In genomic region chr5:55591671-55592070, GRCh38 we compare ENCODE assay signal across 16 cellular contexts. TPM values are rescaled to one million over a fixed set of nuclear protein-coding genes. Genes with fewer than 3 reads are reported as not detected.
DNase-seq lines count a peak whose midpoint lies in the region; ATAC-seq and TF ChIP-seq lines count a peak whose summit lies in the region.
"Had no signal": no experiment of that assay in that cellular context is flagged by ENCODE, and none has a peak within 500 bp of the region (broad histone marks: within the 10 kb centered on the region; RNA-seq: fewer than 3 reads in every experiment).

No MANE protein-coding gene starts in this region.

- TF ChIP-seq CTCF in Loucy (conservative IDR thresholded peaks at IDR 0.05; ENCODE audit: low read length) (no peak), brain microvascular endothelial cell (IDR thresholded peaks at IDR 0.05; ENCODE audit: low read depth, low read length, missing control alignments) (no peak), right lobe of liver (IDR thresholded peaks at IDR 0.05) (no peak)

- H3K4me3 ChIP-seq in Loucy (ENCODE audit: low read length, poor library complexity, severe bottlenecking) (no peak overlapping the region), brain microvascular endothelial cell (ENCODE audit: low read depth, low read length) (no peak overlapping the region), right lobe of liver (no peak overlapping the region)
- H3K4me3 ChIP-seq: lower lobe of right lung, ovary had no signal

- H3K4me1 Mint-ChIP-seq in activated T-cell treated with anti-CD3 and anti-CD28 coated beads, Interleukin-2, amount 50 U/mL, for 24 hours (ENCODE audit: low read depth) = peaks cover 20% of the 10 kb centered on the region

- intact Hi-C loops in right lobe of liver (cut with DNase I) = no loop called here

- no peak for DNase-seq in activated T-cell treated with anti-CD3 and anti-CD28 coated beads, Interleukin-2, amount 50 U/mL, for 24 hours
- DNase-seq in activated T-cell treated with anti-CD3 and anti-CD28 coated beads for 4 hours (no peak), brain microvascular endothelial cell (peak; percentile 24), right lobe of liver (no peak), NCI-H446 (lab: John Stamatoyannopoulos, UW) (no peak), caudate nucleus (lab: John Stamatoyannopoulos, UW) (no peak)
- DNase-seq in activated CD4-positive, CD25-positive, alpha-beta regulatory T cell (lab: John Stamatoyannopoulos, UW) = no peak
- DNase-seq: activated CD4-positive, alpha-beta T cell treated with anti-CD3 and anti-CD28 coated beads for 1 hour; activated CD8-positive, alpha-beta memory T cell treated with anti-CD3 and anti-CD28 coated beads, Interleukin-2, amount 50 U/mL, for 48 hours; lower lobe of right lung; NCI-H187; NCI-H446 treated with DMSO at 0.1 percent for 48 hours; ovary; stimulated activated CD4-positive, alpha-beta T cell treated with anti-CD3 and anti-CD28 coated beads, Interleukin-4, amount 100 ng/mL, for 1 hour had no signal

- H4K20me1 ChIP-seq in Loucy (ENCODE audit: insufficient read depth, low read length, poor library complexity, severe bottlenecking) = no peaks in the 10 kb centered on the region

- H3K27ac Mint-ChIP-seq in activated T-cell treated with anti-CD3 and anti-CD28 coated beads, Interleukin-2, amount 50 U/mL, for 24 hours = peak overlapping the region; percentile 74

- no peak overlapping the region for H3K4me2 ChIP-seq in Loucy (ENCODE audit: low read depth, low read length, poor library complexity, severe bottlenecking)

- H3K9me2 ChIP-seq in Loucy (replicated peaks; ENCODE audit: low read depth, low read length) = no peaks in the 10 kb centered on the region

- H3K27me3 ChIP-seq in Loucy (ENCODE audit: insufficient read depth, low read length, poor library complexity, severe bottlenecking) = no peaks in the 10 kb centered on the region
- H3K27me3 ChIP-seq in brain microvascular endothelial cell (replicated peaks) = no peaks in the 10 kb centered on the region
- H3K27me3 ChIP-seq in right lobe of liver = no peaks in the 10 kb centered on the region
- H3K27me3 ChIP-seq: ovary had no signal

- no peaks in the 10 kb centered on the region for H3K79me2 ChIP-seq in Loucy (ENCODE audit: insufficient read depth, low read length)

- H3K9me3 ChIP-seq in Loucy (ENCODE audit: insufficient read depth, low read depth, low read length) (no peaks in the 10 kb centered on the region), right lobe of liver (no peaks in the 10 kb centered on the region)
- H3K9me3 ChIP-seq: lower lobe of right lung, ovary had no signal

- 59% methylated on average over 4 of the region's 5 CpGs for WGBS in right lobe of liver (ENCODE audit: insufficient coverage, low coverage, low lambda C conversion rate, missing lambda C conversion rate)

- peak overlapping the region; percentile 74; the same call in 1 of the 2 replicates for H2AFZ ChIP-seq in Loucy (ENCODE audit: low read length)

- in situ Hi-C loops in brain microvascular endothelial cell (cut with HindIII; ENCODE audit: low pct_ligation_motif_present, low sequenced_read_pairs) = no loop called here

- ATAC-seq in right lobe of liver = peak; percentile 41 to 75 (median 56)
- ATAC-seq: esophagus mucosa had no signal

- no peaks in the 10 kb centered on the region for H3F3A ChIP-seq in Loucy (ENCODE audit: low read depth)

- H3K27ac ChIP-seq in brain microvascular endothelial cell (no peak overlapping the region), right lobe of liver (no peak overlapping the region), caudate nucleus (ENCODE audit: low read depth, low read length) (no peak overlapping the region)
- H3K27ac ChIP-seq: lower lobe of right lung, ovary had no signal

- no peaks in the 10 kb centered on the region for H3K36me3 ChIP-seq in Loucy (ENCODE audit: insufficient read depth, low read length)
- H3K36me3 ChIP-seq in brain microvascular endothelial cell (replicated peaks) = no peaks in the 10 kb centered on the region
- no peaks in the 10 kb centered on the region for H3K36me3 ChIP-seq in right lobe of liver
- H3K36me3 ChIP-seq: lower lobe of right lung, ovary had no signal

- no peak for TF ChIP-seq POLR2A in right lobe of liver (IDR thresholded peaks at IDR 0.05)

- no peak overlapping the region for H3K4me3 Mint-ChIP-seq in activated T-cell treated with anti-CD3 and anti-CD28 coated beads, Interleukin-2, amount 50 U/mL, for 24 hours

- no peaks in the 10 kb centered on the region for H3K9me3 Mint-ChIP-seq in activated T-cell treated with anti-CD3 and anti-CD28 coated beads, Interleukin-2, amount 50 U/mL, for 24 hours

- no peaks in the 10 kb centered on the region for H3K36me3 Mint-ChIP-seq in activated T-cell treated with anti-CD3 and anti-CD28 coated beads, Interleukin-2, amount 50 U/mL, for 24 hours (ENCODE audit: low read depth)

- H3K4me1 ChIP-seq in Loucy (ENCODE audit: insufficient read depth, low read length, poor library complexity, severe bottlenecking) (peaks cover 15% of the 10 kb centered on the region), right lobe of liver (peaks cover 0 to under 1% (median 0%) of the 10 kb centered on the region in 4 donors)
- H3K4me1 ChIP-seq: lower lobe of right lung had no signal

- no peaks in the 10 kb centered on the region for H3K27me3 Mint-ChIP-seq in activated T-cell treated with anti-CD3 and anti-CD28 coated beads, Interleukin-2, amount 50 U/mL, for 24 hours

- no peak overlapping the region for H3K9ac ChIP-seq in Loucy (ENCODE audit: low read depth, low read length, poor library complexity, severe bottlenecking)

RNA-seq across cellular contexts. Expression of gene PLPP1, which starts 56.9 kb away (rescaled TPM):
- 100 to 1,000 TPM in 2 of 6 experiments, 10 to 100 TPM in 4; 23.3 to 145 (median 36.0) TPM for total RNA-seq in right lobe of liver
